ENCODE assay signal across 21 cellular contexts in genomic region chr2:101295895-101296294, GRCh38. TPM values are rescaled to one million over a fixed set of nuclear protein-coding genes. Genes with fewer than 3 reads are reported as not detected.
DNase-seq lines count a peak whose midpoint lies in the region; ATAC-seq and TF ChIP-seq lines count a peak whose summit lies in the region.
"Had no signal": no experiment of that assay in that cellular context is flagged by ENCODE, and none has a peak within 500 bp of the region (broad histone marks: within the 10 kb centered on the region; RNA-seq: fewer than 3 reads in every experiment).

No MANE protein-coding gene starts in this region.

- DNase-seq in CD4-positive, CD25-positive, alpha-beta regulatory T cell, result no peak
- DNase-seq in HT1080 (ENCODE audit: low read depth) (peak; percentile 20), cardiac fibroblast (ENCODE audit: low read depth in 2 of 2) (peak; percentile 11 to 69), kidney tubule cell (ENCODE audit: low spot score) (peak; percentile 46), type B pancreatic cell (ENCODE audit: extremely low spot score, unreplicated experiment) (no peak)
- no peak for DNase-seq in activated CD4-positive, alpha-beta T cell treated with anti-CD3 and anti-CD28 coated beads, Interleukin-2, amount 50 U/mL, for 1 hour
- DNase-seq: activated T-cell treated with anti-CD3 and anti-CD28 coated beads for 4 hours; Calu3; cortex of kidney; left colon; NCI-H1105 treated with DMSO at 0.1 percent for 48 hours; NCI-H2227 treated with DMSO at 0.1 percent for 48 hours; Right ventricle myocardium superior; stimulated activated CD4-positive, alpha-beta T cell treated with anti-CD3 and anti-CD28 coated beads, Interleukin-12 subunit alpha, Interleukin-12 subunit beta, amount 100 ng/mL, for 4 hours; T-helper 9 cell had no signal

- no peaks in the 10 kb centered on the region for H3K27me3 ChIP-seq in CD4-positive, CD25-positive, alpha-beta regulatory T cell (ENCODE audit: control insufficient read depth, insufficient read depth, low read length)
- H3K27me3 ChIP-seq: hepatocyte, vagina had no signal

- H3K4me3 Mint-ChIP-seq in CD4-positive, CD25-positive, alpha-beta regulatory T cell, result peak overlapping the region in 3 of 4 donors; percentile 60 to 76 (median 71)
- no peak overlapping the region for H3K4me3 Mint-ChIP-seq in type B pancreatic cell
- H3K4me3 Mint-ChIP-seq: stimulated activated naive CD8-positive, alpha-beta T cell treated with anti-CD3 and anti-CD28 coated beads, Interleukin-15, Interleukin-2, amounts not matched to agents 100 ng/mL and 50 ng/mL, for 24 hours had no signal

- H3K36me3 Mint-ChIP-seq in CD4-positive, CD25-positive, alpha-beta regulatory T cell, result peaks cover 23% of the 10 kb centered on the region
- H3K36me3 Mint-ChIP-seq in type B pancreatic cell, result peaks cover 15% of the 10 kb centered on the region

- H3K9me3 Mint-ChIP-seq in CD4-positive, CD25-positive, alpha-beta regulatory T cell, result no peaks in the 10 kb centered on the region
- no peaks in the 10 kb centered on the region for H3K9me3 Mint-ChIP-seq in type B pancreatic cell
- H3K9me3 Mint-ChIP-seq: stimulated activated naive CD8-positive, alpha-beta T cell treated with anti-CD3 and anti-CD28 coated beads, Interleukin-15, Interleukin-2, amounts not matched to agents 100 ng/mL and 50 ng/mL, for 24 hours had no signal

- no peak for ATAC-seq in CD4-positive, CD25-positive, alpha-beta regulatory T cell (ENCODE audit: low read depth in 2 of 2)
- ATAC-seq in HG02852 (IDR thresholded peaks at IDR 0.05; ENCODE audit: unreplicated experiment) (no peak), GM21529 (IDR thresholded peaks at IDR 0.05; ENCODE audit: unreplicated experiment) (no peak)
- ATAC-seq: left colon had no signal

- TF ChIP-seq CTCF in cardiac fibroblast (IDR thresholded peaks at IDR 0.05; ENCODE audit: low read depth, low read length), result no peak
- TF ChIP-seq CTCF in type B pancreatic cell (conservative IDR thresholded peaks at IDR 0.05), result no peak

- H3K27ac ChIP-seq in CD4-positive, CD25-positive, alpha-beta regulatory T cell (ENCODE audit: insufficient read depth, low read length, poor library complexity, severe bottlenecking), result peak overlapping the region; percentile 36
- H3K27ac ChIP-seq: hepatocyte, prostate gland, vagina had no signal

- peak overlapping the region in 2 of 3 donors; percentile 57 to 89 for H3K27ac Mint-ChIP-seq in CD4-positive, CD25-positive, alpha-beta regulatory T cell
- H3K27ac Mint-ChIP-seq in type B pancreatic cell, result no peak overlapping the region
- H3K27ac Mint-ChIP-seq: stimulated activated naive CD8-positive, alpha-beta T cell treated with anti-CD3 and anti-CD28 coated beads, Interleukin-15, Interleukin-2, amounts not matched to agents 100 ng/mL and 50 ng/mL, for 24 hours had no signal

- peaks cover 69% of the 10 kb centered on the region for H3K4me1 ChIP-seq in CD4-positive, CD25-positive, alpha-beta regulatory T cell (ENCODE audit: control insufficient read depth, insufficient read depth, low read length, poor library complexity, severe bottlenecking)
- H3K4me1 ChIP-seq: prostate gland had no signal

- peak overlapping the region; percentile 56 for H3K4me3 ChIP-seq in CD4-positive, CD25-positive, alpha-beta regulatory T cell (ENCODE audit: low read depth, low read length)
- no peak overlapping the region for H3K4me3 ChIP-seq in cardiac fibroblast (replicated peaks in 1 of 2; ENCODE audit: low read depth in 2 of 2, low read length in 2 of 2)
- H3K4me3 ChIP-seq: hepatocyte, prostate gland, vagina had no signal

- peaks cover 37% of the 10 kb centered on the region for H3K36me3 ChIP-seq in CD4-positive, CD25-positive, alpha-beta regulatory T cell (ENCODE audit: control insufficient read depth, insufficient read depth, low read length)

- H3K27me3 Mint-ChIP-seq in CD4-positive, CD25-positive, alpha-beta regulatory T cell, result no peaks in the 10 kb centered on the region
- no peaks in the 10 kb centered on the region for H3K27me3 Mint-ChIP-seq in type B pancreatic cell
- H3K27me3 Mint-ChIP-seq: stimulated activated naive CD8-positive, alpha-beta T cell treated with anti-CD3 and anti-CD28 coated beads, Interleukin-15, Interleukin-2, amounts not matched to agents 100 ng/mL and 50 ng/mL, for 24 hours had no signal

- H3K4me1 Mint-ChIP-seq in CD4-positive, CD25-positive, alpha-beta regulatory T cell, result peaks cover 38 to 90% (median 62%) of the 10 kb centered on the region in 4 donors
- peaks cover 25% of the 10 kb centered on the region for H3K4me1 Mint-ChIP-seq in type B pancreatic cell (ENCODE audit: unreplicated experiment)

- no peaks in the 10 kb centered on the region for H3K9me3 ChIP-seq in CD4-positive, CD25-positive, alpha-beta regulatory T cell (ENCODE audit: control insufficient read depth in 2 of 2, low read length in 2 of 2)
- H3K9me3 ChIP-seq: prostate gland, vagina had no signal

RNA-seq across cellular contexts. Expression of gene RNF149, which starts 12.6 kb away (rescaled TPM):
- total RNA-seq in CD4-positive, CD25-positive, alpha-beta regulatory T cell, result 221 TPM
- 10 to 100 TPM; 84.4 to 97.3 (median 90.9) TPM for polyA plus RNA-seq in CD4-positive, CD25-positive, alpha-beta regulatory T cell
- 57.3 and 66.0 TPM in 2 replicates for total RNA-seq in HT1080 (2014; rRNA removed; shearing (Covaris generic))
- 56.8 and 61.9 TPM in 2 replicates for polyA plus RNA-seq in HT1080 (2015; cell fraction: cytosol; rRNA removed)
- 118 and 121 TPM in 2 replicates for polyA plus RNA-seq in HT1080 (2015; cell fraction: nucleus; rRNA removed)
- total RNA-seq in type B pancreatic cell (ENCODE audit: low replicate concordance), result 47.0 and 57.3 TPM in 2 replicates

RNA-seq across cellular contexts. Expression of gene CNOT11, which starts 43.2 kb away (rescaled TPM):
- total RNA-seq in CD4-positive, CD25-positive, alpha-beta regulatory T cell, result 63.8 TPM
- 10 to 100 TPM; 68.6 to 76.2 (median 69.4) TPM for polyA plus RNA-seq in CD4-positive, CD25-positive, alpha-beta regulatory T cell
- 54.0 and 63.4 TPM in 2 replicates for total RNA-seq in HT1080 (2014; rRNA removed; shearing (Covaris generic))
- 54.4 and 62.6 TPM in 2 replicates for polyA plus RNA-seq in HT1080 (2015; cell fraction: cytosol; rRNA removed)
- 66.2 and 68.9 TPM in 2 replicates for polyA plus RNA-seq in HT1080 (2015; cell fraction: nucleus; rRNA removed)
- total RNA-seq in type B pancreatic cell (ENCODE audit: low replicate concordance), result 64.5 and 69.6 TPM in 2 replicates

Comparison
In these comparisons a context has a peak if more than half of its experiments do, and no peak if none do; other contexts are left out.
1. DNase-seq: peak in HT1080 (single experiment), cardiac fibroblast (2 of 2) and kidney tubule cell (single experiment); none in CD4-positive, CD25-positive, alpha-beta regulatory T cell (0 of 3), type B pancreatic cell (single experiment) and activated CD4-positive, alpha-beta T cell treated with anti-CD3 and anti-CD28 coated beads, Interleukin-2, amount 50 U/mL, for 1 hour (single experiment).